Comparison of ENCODE assay signal across 24 cellular contexts in the genomic region with DNA sequence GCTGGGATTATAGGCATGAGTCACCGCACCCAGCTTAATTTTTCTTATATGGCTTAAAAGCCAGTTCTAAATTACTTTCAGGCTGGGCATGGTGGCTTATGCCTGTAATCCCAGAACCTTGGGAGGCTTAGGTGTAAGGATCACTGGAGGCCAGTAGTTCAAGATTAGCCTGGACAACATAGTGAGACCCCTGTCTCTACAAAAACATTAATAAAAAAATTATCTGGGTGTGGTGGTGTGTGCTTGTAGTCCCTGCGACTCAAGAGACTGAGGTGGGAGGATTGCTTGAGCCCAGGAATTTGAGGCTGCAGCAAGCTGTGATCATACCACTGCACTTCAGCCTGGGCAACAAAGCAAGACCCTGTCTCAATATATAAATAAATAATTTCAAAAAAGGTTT. TPM values are rescaled to one million over a fixed set of nuclear protein-coding genes. Genes with fewer than 3 reads are reported as not detected.
A peak's percentile ranks its signal among the peaks of the same experiment; 100 is the strongest.
DNase-seq lines count a peak whose midpoint lies in the region; ATAC-seq, FAIRE-seq and TF ChIP-seq lines count a peak whose summit lies in the region.
"Had no signal": no experiment of that assay in that cellular context is flagged by ENCODE, and none has a peak within 500 bp of the region (broad histone marks: within the 10 kb centered on the region; RNA-seq: fewer than 3 reads in every experiment).

No MANE protein-coding gene starts in this region.

- H3K9me3 ChIP-seq in A549 (peaks cover 4% of the 10 kb centered on the region), K562 (replicated peaks; ENCODE audit: control insufficient read depth, insufficient read depth, low read depth, low read length) (peaks cover under 1% of the 10 kb centered on the region; the same call in 1 of the 2 replicates)
- H3K9me3 ChIP-seq: BE2C had no signal

- intact Hi-C loops in K562 (cut with micrococcal nuclease) = no loop called here
- intact Hi-C loops in Calu3 (cut with micrococcal nuclease; ENCODE audit: unreplicated experiment) = no loop called here

- H3K4me1 ChIP-seq in A549 = no peaks in the 10 kb centered on the region
- peaks cover 17 to 26% of the 10 kb centered on the region in 2 experiments; a peak in 4 of 5 replicates for H3K4me1 ChIP-seq in K562 (replicated peaks in 1 of 2; ENCODE audit: control insufficient read depth in 2 of 2, insufficient read depth in 2 of 2, low read length in 2 of 2)
- H3K4me1 ChIP-seq: BE2C; BLaER1 treated with 17β-estradiol and CSF1 and Interleukin-3, amounts not matched to agents 10 nM and 100 nM had no signal

- in situ Hi-C loops in K562 (cut with MboI) = no loop called here

- peaks cover 24% of the 10 kb centered on the region; the same call in 1 of the 3 replicates for H3K36me3 ChIP-seq in K562 (ENCODE audit: control insufficient read depth, insufficient read depth, low read length)
- H3K36me3 ChIP-seq: BE2C; BLaER1 treated with 17β-estradiol and CSF1 and Interleukin-3, amounts not matched to agents 10 nM and 100 nM had no signal

- H3K27ac Mint-ChIP-seq in Calu3 (ENCODE audit: unreplicated experiment) = no peak overlapping the region
- H3K27ac Mint-ChIP-seq: CD14-positive monocyte; CD4-positive, alpha-beta T cell; CD8-positive, alpha-beta memory T cell had no signal

- H3K36me3 Mint-ChIP-seq in Calu3 (ENCODE audit: insufficient read depth, unreplicated experiment) = peaks cover 9% of the 10 kb centered on the region
- H3K36me3 Mint-ChIP-seq: CD8-positive, alpha-beta memory T cell had no signal

- no peaks in the 10 kb centered on the region for H3K27me3 ChIP-seq in K562 (ENCODE audit: control insufficient read depth in 2 of 2, insufficient read depth in 2 of 2, low read length in 2 of 2)
- H3K27me3 ChIP-seq: BE2C; BLaER1 treated with 17β-estradiol and CSF1 and Interleukin-3, amounts not matched to agents 10 nM and 100 nM had no signal

- H4K20me1 ChIP-seq in K562 (replicated peaks; ENCODE audit: control insufficient read depth, insufficient read depth, low read length) = no peaks in the 10 kb centered on the region
- H4K20me1 ChIP-seq: BLaER1 treated with 17β-estradiol and CSF1 and Interleukin-3, amounts not matched to agents 10 nM and 100 nM had no signal

- BruUV-seq in K562 (replicated peaks; lab: Mats Ljungman, UMichigan) (no TSS peak), Calu3 (replicated peaks; lab: Mats Ljungman, UMichigan) (no TSS peak)

- H3K27ac ChIP-seq in A549 = no peak overlapping the region
- no peak overlapping the region for H3K27ac ChIP-seq in K562 (ENCODE audit: extremely low read depth, low read depth, low read length)
- H3K27ac ChIP-seq: 22Rv1; BLaER1 treated with 17β-estradiol and CSF1 and Interleukin-3, amounts not matched to agents 10 nM and 100 nM; GM23248 had no signal

- TF ChIP-seq RAD21 in A549 (conservative IDR thresholded peaks at IDR 0.05 in 1 of 2, IDR thresholded peaks at IDR 0.05 in 1 of 2) = no peak
- no peak for TF ChIP-seq RAD21 in K562 (CRISPR knock-in tag; conservative IDR thresholded peaks at IDR 0.05 in 1 of 2, IDR thresholded peaks at IDR 0.05 in 1 of 2)

- DNase-seq in NCI-H82 (lab: John Stamatoyannopoulos, UW) (peak; percentile 43), NCI-H82 treated with DMSO at 0.1 percent for 48 hours (lab: John Stamatoyannopoulos, UW; ENCODE audit: unreplicated experiment) (no peak), A549 (ENCODE audit: low read depth in 1 of 2, low spot score in 1 of 2) (no peak), K562 (ENCODE audit: extremely low read depth in 1 of 4, low spot score in 3 of 4) (no peak), activated gamma-delta T cell treated with Interleukin-2 at 50 U/mL for 16 hours (no peak), Calu3 (no peak)
- DNase-seq: ACHN; AML-193; BE2C; CD4-positive, alpha-beta T cell; CD8-positive, alpha-beta memory T cell; DMS53; GF-D8; GM23248; H7; HCEC 1CT had no signal

- no peaks in the 10 kb centered on the region for H3K9me1 ChIP-seq in K562 (ENCODE audit: control insufficient read depth, insufficient read depth, low read length)

- CTCF ChIA-PET in A549 (lab: Yijun Ruan, JAX) (interaction anchor here (0.8 to 4.7 kb wide), 3 partner anchors 13 to 49 kb away, joined by 3 to 46 read pairs (median 5); partner anchors contain the start of gene GH2), K562 (lab: Yijun Ruan, JAX; ENCODE audit: low intra/inter-chr PET ratio) (no interaction called here), Calu3 (lab: Charles Lee) (no interaction called here)

- no peaks in the 10 kb centered on the region for H3K27me3 Mint-ChIP-seq in Calu3 (ENCODE audit: unreplicated experiment)
- H3K27me3 Mint-ChIP-seq: CD4-positive, alpha-beta T cell had no signal

- no peak for FAIRE-seq in A549 (lab: Jason Lieb, UNC)
- no peak for FAIRE-seq in K562 (lab: Jason Lieb, UNC)
- FAIRE-seq: A204.1, GM12891, H1 had no signal

- H3K4me3 ChIP-seq in A549 = no peak overlapping the region
- H3K4me3 ChIP-seq in K562 = no peak overlapping the region
- H3K4me3 ChIP-seq: BLaER1 treated with 17β-estradiol and CSF1 and Interleukin-3, amounts not matched to agents 10 nM and 100 nM; GM23248 had no signal

- TF ChIP-seq CTCF in A549 (IDR thresholded peaks at IDR 0.05) (no peak), K562 (IDR thresholded peaks at IDR 0.05 in 2 of 3, conservative IDR thresholded peaks at IDR 0.05 in 1 of 3; ENCODE audit: insufficient read depth in 2 of 3, low read depth in 1 of 3, low read length in 3 of 3) (no peak), Calu3 (IDR thresholded peaks at IDR 0.05; ENCODE audit: unreplicated experiment) (no peak)

- TF ChIP-seq EP300 in A549 (IDR thresholded peaks at IDR 0.05) = no peak
- TF ChIP-seq EP300 in K562 (IDR thresholded peaks at IDR 0.05; ENCODE audit: low read length) = no peak

- TF ChIP-seq POLR2A in A549 (IDR thresholded peaks at IDR 0.05; ENCODE audit: low read length) (no peak), K562 (conservative IDR thresholded peaks at IDR 0.05) (no peak)

- H3K9ac ChIP-seq in K562 (ENCODE audit: insufficient read depth in 1 of 2, low read depth in 2 of 2, low read length in 2 of 2) = no peak overlapping the region
- H3K9ac ChIP-seq: BLaER1 treated with 17β-estradiol and CSF1 and Interleukin-3, amounts not matched to agents 10 nM and 100 nM; GM23248 had no signal

- no peak overlapping the region for H2AFZ ChIP-seq in K562 (ENCODE audit: low read depth, low read length)
- H2AFZ ChIP-seq: GM23248 had no signal

- H3K4me2 ChIP-seq in A549 (no peak overlapping the region), K562 (ENCODE audit: insufficient read depth, low read length) (no peak overlapping the region)
- H3K4me2 ChIP-seq: BLaER1 treated with 17β-estradiol and CSF1 and Interleukin-3, amounts not matched to agents 10 nM and 100 nM had no signal

- WGBS in A549 (ENCODE audit: missing lambda C conversion rate) = 78% methylated on average over 2 of the region's 2 CpGs
- WGBS in K562 (ENCODE audit: insufficient coverage, low coverage, missing lambda C conversion rate) = 83% methylated on average over 2 of the region's 2 CpGs

- H3K79me2 ChIP-seq in K562 (ENCODE audit: control insufficient read depth, insufficient read depth, low read length) = peaks cover 30% of the 10 kb centered on the region

- no peaks in the 10 kb centered on the region for H3K9me3 Mint-ChIP-seq in Calu3 (ENCODE audit: low read depth, unreplicated experiment)
- H3K9me3 Mint-ChIP-seq: CD4-positive, alpha-beta T cell; CD8-positive, alpha-beta memory T cell had no signal

- no peaks in the 10 kb centered on the region for H3K4me1 Mint-ChIP-seq in Calu3 (ENCODE audit: low read depth, unreplicated experiment)

- ATAC-seq in A549 (no peak), K562 (no peak)

- POLR2A ChIA-PET in A549 (lab: Yijun Ruan, JAX) = interaction anchor here (1.8 kb wide), 1 partner anchor 10 kb away, joined by 6 read pairs; the partner anchor contains the start of gene SMARCD2
- POLR2A ChIA-PET in K562 (lab: Yijun Ruan, JAX) = interaction anchor here (1.2 to 1.4 kb wide), 2 partner anchors 8 to 28 kb away, joined by 3 read pairs; no protein-coding TSS in a partner anchor

- no peak overlapping the region for H3K4me3 Mint-ChIP-seq in Calu3 (ENCODE audit: low read depth, unreplicated experiment)
- H3K4me3 Mint-ChIP-seq: CD14-positive monocyte; CD4-positive, alpha-beta T cell; CD8-positive, alpha-beta memory T cell had no signal

RNA-seq across cellular contexts. Expression of gene SMARCD2, which starts 10.8 kb away (rescaled TPM):
- polyA plus RNA-seq in A549 (2011; rRNA removed) (52.7 and 61.9 TPM in 2 replicates), A549 (2017; fragmentation: RNase III; extraction: RNeasy Plus Mini Kit Qiagen cat#74134 plus additional on column Dnase treatment) (37.5 to 40.4 TPM (median 39.8 TPM) in 3 replicates), K562 (2011; rRNA removed) (86.3 and 101 TPM in 2 replicates), K562 (2014; fragmentation: Illumina TruSeq; extraction: Trizol) (94.8 and 110 TPM in 2 replicates), K562 (2014; fragmentation: Nextera tagmentation; extraction: Ambion mirVana) (1 to 10 TPM; 1.7 to 5.7 TPM), K562 (2014; rRNA removed) (84.2 and 95.7 TPM in 2 replicates)
- polyA plus RNA-seq in A549 (2012; cell fraction: cytosol; rRNA removed) = 54.2 and 62.9 TPM in 2 replicates
- 76.0 and 84.7 TPM in 2 replicates for polyA plus RNA-seq in A549 (2012; cell fraction: nucleus; rRNA removed)
- polyA minus RNA-seq in A549 (2011; rRNA and poly(A)+ RNA removed) = 94.7 and 102 TPM in 2 replicates
- 74.3 and 178 TPM in 2 replicates for total RNA-seq in K562 (2011; cell fraction: chromatin; rRNA removed; ENCODE audit: low replicate concordance)
- total RNA-seq in K562 (2011; cell fraction: nucleolus; rRNA removed) = 107 and 112 TPM in 2 replicates
- 75.0 and 77.1 TPM in 2 replicates for total RNA-seq in K562 (2011; cell fraction: nucleoplasm; rRNA removed)
- total RNA-seq in K562 (2014; rRNA removed) (114 and 126 TPM in 2 replicates), K562 (2014; rRNA removed; fragmentation: Illumina TruSeq; extraction: Trizol) (62.5 and 73.1 TPM in 2 replicates), K562 (2015; rRNA removed; fragmentation: Illumina TruSeq; extraction: Trizol) (90.3 and 91.1 TPM in 2 replicates), K562 (2021) (92.0 and 101 TPM in 2 replicates), Calu3 (2022) (46.7 and 50.6 TPM in 2 replicates)
- polyA plus RNA-seq in K562 (2011; cell fraction: cytosol; rRNA removed) = 87.5 and 128 TPM in 2 replicates
- polyA plus RNA-seq in K562 (2011; cell fraction: nucleus; rRNA removed) = 135 and 148 TPM in 2 replicates
- polyA plus RNA-seq in K562 (2012) = 75.4 and 102 TPM in 2 replicates
- polyA minus RNA-seq in K562 (2011; rRNA and poly(A)+ RNA removed) = 54.4 and 63.4 TPM in 2 replicates
- polyA minus RNA-seq in K562 (2011; cell fraction: cytosol; rRNA and poly(A)+ RNA removed) = 50.4 and 64.0 TPM in 2 replicates
- 50.4 and 59.0 TPM in 2 replicates for polyA minus RNA-seq in K562 (2011; cell fraction: nucleus; rRNA and poly(A)+ RNA removed)

RNA-seq across cellular contexts. Expression of gene CSH2, which starts 20.2 kb away (rescaled TPM):
- polyA plus RNA-seq in A549 (2011; rRNA removed) (not detected in 2 replicates), A549 (2017; fragmentation: RNase III; extraction: RNeasy Plus Mini Kit Qiagen cat#74134 plus additional on column Dnase treatment) (not detected in 3 replicates), K562 (2011; rRNA removed) (not detected in 2 replicates), K562 (2014; fragmentation: Illumina TruSeq; extraction: Trizol) (not detected in 2 replicates), K562 (2014; fragmentation: Nextera tagmentation; extraction: Ambion mirVana) (not detected), K562 (2014; rRNA removed) (not detected in 2 replicates)
- polyA plus RNA-seq in A549 (2012; cell fraction: cytosol; rRNA removed) = not detected in 2 replicates
- not detected in 2 replicates for polyA plus RNA-seq in A549 (2012; cell fraction: nucleus; rRNA removed)
- not detected in 2 replicates for polyA minus RNA-seq in A549 (2011; rRNA and poly(A)+ RNA removed)
- not detected in 2 replicates for total RNA-seq in K562 (2011; cell fraction: chromatin; rRNA removed; ENCODE audit: low replicate concordance)
- total RNA-seq in K562 (2011; cell fraction: nucleolus; rRNA removed) = not detected in 2 replicates
- not detected in 2 replicates for total RNA-seq in K562 (2011; cell fraction: nucleoplasm; rRNA removed)
- total RNA-seq in K562 (2014; rRNA removed) (not detected in 2 replicates), K562 (2014; rRNA removed; fragmentation: Illumina TruSeq; extraction: Trizol) (not detected in 2 replicates), K562 (2015; rRNA removed; fragmentation: Illumina TruSeq; extraction: Trizol) (not detected in 2 replicates), K562 (2021) (not detected in 2 replicates), Calu3 (2022) (not detected in 2 replicates)
- not detected in 2 replicates for polyA plus RNA-seq in K562 (2011; cell fraction: cytosol; rRNA removed)
- not detected in 2 replicates for polyA plus RNA-seq in K562 (2011; cell fraction: nucleus; rRNA removed)
- polyA plus RNA-seq in K562 (2012) = 0.17 and 0.39 TPM in 2 replicates
- not detected in 2 replicates for polyA minus RNA-seq in K562 (2011; rRNA and poly(A)+ RNA removed)
- not detected in 2 replicates for polyA minus RNA-seq in K562 (2011; cell fraction: cytosol; rRNA and poly(A)+ RNA removed)
- polyA minus RNA-seq in K562 (2011; cell fraction: nucleus; rRNA and poly(A)+ RNA removed) = not detected in 2 replicates
- total RNA-seq: CD4-positive, alpha-beta T cell; CD8-positive, alpha-beta memory T cell; Daoy; G401; GM23248; H7 had no signal
- polyA plus RNA-seq: CD14-positive monocyte; CD8-positive, alpha-beta memory T cell; GM23248; H1 had no signal

RNA-seq across cellular contexts. Expression of gene FTSJ3, which starts 25.8 kb away (rescaled TPM):
- polyA plus RNA-seq in A549 (2011; rRNA removed) = 62.6 and 74.5 TPM in 2 replicates
- polyA plus RNA-seq in A549 (2012; cell fraction: cytosol; rRNA removed) = 54.7 and 62.3 TPM in 2 replicates
- 82.3 and 82.7 TPM in 2 replicates for polyA plus RNA-seq in A549 (2012; cell fraction: nucleus; rRNA removed)
- 95.7 to 104 TPM (median 98.6 TPM) in 3 replicates for polyA plus RNA-seq in A549 (2017; fragmentation: RNase III; extraction: RNeasy Plus Mini Kit Qiagen cat#74134 plus additional on column Dnase treatment)
- 92.7 and 119 TPM in 2 replicates for polyA minus RNA-seq in A549 (2011; rRNA and poly(A)+ RNA removed)
- 162 and 231 TPM in 2 replicates for total RNA-seq in K562 (2011; cell fraction: chromatin; rRNA removed; ENCODE audit: low replicate concordance)
- 125 and 132 TPM in 2 replicates for total RNA-seq in K562 (2011; cell fraction: nucleolus; rRNA removed)
- 98.4 and 106 TPM in 2 replicates for total RNA-seq in K562 (2011; cell fraction: nucleoplasm; rRNA removed)
- 54.9 and 65.6 TPM in 2 replicates for total RNA-seq in K562 (2014; rRNA removed)
- total RNA-seq in K562 (2014; rRNA removed; fragmentation: Illumina TruSeq; extraction: Trizol) = 50.1 and 54.0 TPM in 2 replicates
- total RNA-seq in K562 (2015; rRNA removed; fragmentation: Illumina TruSeq; extraction: Trizol) = 60.7 and 62.2 TPM in 2 replicates
- 46.1 and 51.8 TPM in 2 replicates for total RNA-seq in K562 (2021)
- polyA plus RNA-seq in K562 (2011; rRNA removed) = 36.0 and 42.1 TPM in 2 replicates
- polyA plus RNA-seq in K562 (2011; cell fraction: cytosol; rRNA removed) = 33.3 and 42.2 TPM in 2 replicates
- polyA plus RNA-seq in K562 (2011; cell fraction: nucleus; rRNA removed) = 46.6 and 60.4 TPM in 2 replicates
- polyA plus RNA-seq in K562 (2012) = 23.3 and 47.3 TPM in 2 replicates
- 52.6 and 56.6 TPM in 2 replicates for polyA plus RNA-seq in K562 (2014; fragmentation: Illumina TruSeq; extraction: Trizol)
- 10 to 100 TPM; 18.0 to 49.3 TPM for polyA plus RNA-seq in K562 (2014; fragmentation: Nextera tagmentation; extraction: Ambion mirVana)
- polyA plus RNA-seq in K562 (2014; rRNA removed) = 48.5 and 52.4 TPM in 2 replicates
- 51.5 and 77.3 TPM in 2 replicates for polyA minus RNA-seq in K562 (2011; rRNA and poly(A)+ RNA removed)
- 20.1 and 38.2 TPM in 2 replicates for polyA minus RNA-seq in K562 (2011; cell fraction: cytosol; rRNA and poly(A)+ RNA removed)
- polyA minus RNA-seq in K562 (2011; cell fraction: nucleus; rRNA and poly(A)+ RNA removed) = 56.4 and 69.9 TPM in 2 replicates
- 43.3 and 46.0 TPM in 2 replicates for total RNA-seq in Calu3 (2022)

RNA-seq across cellular contexts. Expression of gene PSMC5, which starts 26.0 kb away (rescaled TPM):
- polyA plus RNA-seq in A549 (2011; rRNA removed) (222 and 303 TPM in 2 replicates), A549 (2017; fragmentation: RNase III; extraction: RNeasy Plus Mini Kit Qiagen cat#74134 plus additional on column Dnase treatment) (399 to 406 TPM (median 399 TPM) in 3 replicates), K562 (2011; rRNA removed) (138 and 200 TPM in 2 replicates), K562 (2014; fragmentation: Illumina TruSeq; extraction: Trizol) (181 and 184 TPM in 2 replicates), K562 (2014; fragmentation: Nextera tagmentation; extraction: Ambion mirVana) (100 to 1,000 TPM; 159 to 393 TPM), K562 (2014; rRNA removed) (247 and 261 TPM in 2 replicates)
- 297 and 348 TPM in 2 replicates for polyA plus RNA-seq in A549 (2012; cell fraction: cytosol; rRNA removed)
- 173 and 210 TPM in 2 replicates for polyA plus RNA-seq in A549 (2012; cell fraction: nucleus; rRNA removed)
- 234 and 240 TPM in 2 replicates for polyA minus RNA-seq in A549 (2011; rRNA and poly(A)+ RNA removed)
- 149 and 229 TPM in 2 replicates for total RNA-seq in K562 (2011; cell fraction: chromatin; rRNA removed; ENCODE audit: low replicate concordance)
- 136 and 141 TPM in 2 replicates for total RNA-seq in K562 (2011; cell fraction: nucleolus; rRNA removed)
- 117 and 138 TPM in 2 replicates for total RNA-seq in K562 (2011; cell fraction: nucleoplasm; rRNA removed)
- total RNA-seq in K562 (2014; rRNA removed) (89.2 and 115 TPM in 2 replicates), K562 (2014; rRNA removed; fragmentation: Illumina TruSeq; extraction: Trizol) (106 and 108 TPM in 2 replicates), K562 (2015; rRNA removed; fragmentation: Illumina TruSeq; extraction: Trizol) (110 and 114 TPM in 2 replicates), K562 (2021) (140 and 161 TPM in 2 replicates), Calu3 (2022) (91.4 and 95.1 TPM in 2 replicates)
- polyA plus RNA-seq in K562 (2011; cell fraction: cytosol; rRNA removed) = 136 and 152 TPM in 2 replicates
- 155 and 167 TPM in 2 replicates for polyA plus RNA-seq in K562 (2011; cell fraction: nucleus; rRNA removed)
- polyA plus RNA-seq in K562 (2012) = 137 and 204 TPM in 2 replicates
- polyA minus RNA-seq in K562 (2011; rRNA and poly(A)+ RNA removed) = 260 and 357 TPM in 2 replicates
- 83.3 and 103 TPM in 2 replicates for polyA minus RNA-seq in K562 (2011; cell fraction: cytosol; rRNA and poly(A)+ RNA removed)
- 64.4 and 99.7 TPM in 2 replicates for polyA minus RNA-seq in K562 (2011; cell fraction: nucleus; rRNA and poly(A)+ RNA removed)

RNA-seq across cellular contexts. Expression of gene GH2, which starts 28.5 kb away (rescaled TPM):
- polyA plus RNA-seq in A549 (2011; rRNA removed) (not detected in 2 replicates), A549 (2017; fragmentation: RNase III; extraction: RNeasy Plus Mini Kit Qiagen cat#74134 plus additional on column Dnase treatment) (not detected in 3 replicates), K562 (2011; rRNA removed) (not detected in 2 replicates), K562 (2014; fragmentation: Illumina TruSeq; extraction: Trizol) (not detected in 2 replicates), K562 (2014; fragmentation: Nextera tagmentation; extraction: Ambion mirVana) (not detected), K562 (2014; rRNA removed) (0.18 TPM in 1 of 2 replicates, not detected in the other)
- not detected in 2 replicates for polyA plus RNA-seq in A549 (2012; cell fraction: cytosol; rRNA removed)
- not detected in 2 replicates for polyA plus RNA-seq in A549 (2012; cell fraction: nucleus; rRNA removed)
- not detected in 2 replicates for polyA minus RNA-seq in A549 (2011; rRNA and poly(A)+ RNA removed)
- total RNA-seq in K562 (2011; cell fraction: chromatin; rRNA removed; ENCODE audit: low replicate concordance) = not detected in 2 replicates
- not detected in 2 replicates for total RNA-seq in K562 (2011; cell fraction: nucleolus; rRNA removed)
- not detected in 2 replicates for total RNA-seq in K562 (2011; cell fraction: nucleoplasm; rRNA removed)
- total RNA-seq in K562 (2014; rRNA removed) (not detected in 2 replicates), K562 (2014; rRNA removed; fragmentation: Illumina TruSeq; extraction: Trizol) (not detected in 2 replicates), K562 (2015; rRNA removed; fragmentation: Illumina TruSeq; extraction: Trizol) (not detected in 2 replicates), K562 (2021) (not detected in 2 replicates), Calu3 (2022) (not detected in 2 replicates)
- polyA plus RNA-seq in K562 (2011; cell fraction: cytosol; rRNA removed) = not detected in 2 replicates
- not detected in 2 replicates for polyA plus RNA-seq in K562 (2011; cell fraction: nucleus; rRNA removed)
- polyA plus RNA-seq in K562 (2012) = not detected in 2 replicates
- polyA minus RNA-seq in K562 (2011; rRNA and poly(A)+ RNA removed) = not detected in 2 replicates
- not detected in 2 replicates for polyA minus RNA-seq in K562 (2011; cell fraction: cytosol; rRNA and poly(A)+ RNA removed)
- polyA minus RNA-seq in K562 (2011; cell fraction: nucleus; rRNA and poly(A)+ RNA removed) = not detected in 2 replicates
- total RNA-seq: CD4-positive, alpha-beta T cell; CD8-positive, alpha-beta memory T cell; Daoy; G401; GM23248; H7 had no signal
- polyA plus RNA-seq: CD14-positive monocyte; CD8-positive, alpha-beta memory T cell; GM23248 had no signal
